1 cellular context compared by ENCODE assay signal in the genomic region with DNA sequence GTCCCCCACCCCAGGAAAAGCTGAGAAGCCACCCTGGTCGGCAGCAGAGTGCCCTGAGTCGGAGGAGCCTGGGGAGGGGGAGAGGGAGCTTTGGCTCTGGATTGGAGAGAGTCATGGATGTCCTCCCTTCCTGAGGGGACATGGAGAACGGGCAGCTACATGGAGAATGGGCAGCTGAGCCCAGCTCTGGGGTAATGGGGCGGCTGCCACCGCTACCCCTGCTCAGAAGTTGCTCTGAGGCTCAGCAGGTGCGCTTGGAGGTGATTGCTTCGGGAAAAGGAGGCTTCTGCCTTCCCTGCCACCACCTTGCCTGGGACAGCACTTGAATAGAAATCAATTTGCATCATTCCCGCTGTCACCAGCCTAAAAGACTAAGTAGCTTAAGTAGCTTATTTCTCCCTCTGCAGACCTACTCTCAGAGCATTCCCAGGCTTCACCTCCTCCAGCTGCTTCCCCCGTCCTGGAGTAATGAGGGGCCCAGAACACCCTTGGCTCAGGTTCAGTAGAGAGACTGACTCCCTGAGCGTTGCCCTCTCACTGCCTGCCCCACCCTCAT.
TF ChIP-seq lines count a peak whose summit lies in the region.

No MANE protein-coding gene starts in this region.

TF ChIP-seq in WTC11, 78 proteins besides CTCF, POLR2A, EP300 and RAD21 (continued from another document):
- TF ChIP-seq, protein P1, sequence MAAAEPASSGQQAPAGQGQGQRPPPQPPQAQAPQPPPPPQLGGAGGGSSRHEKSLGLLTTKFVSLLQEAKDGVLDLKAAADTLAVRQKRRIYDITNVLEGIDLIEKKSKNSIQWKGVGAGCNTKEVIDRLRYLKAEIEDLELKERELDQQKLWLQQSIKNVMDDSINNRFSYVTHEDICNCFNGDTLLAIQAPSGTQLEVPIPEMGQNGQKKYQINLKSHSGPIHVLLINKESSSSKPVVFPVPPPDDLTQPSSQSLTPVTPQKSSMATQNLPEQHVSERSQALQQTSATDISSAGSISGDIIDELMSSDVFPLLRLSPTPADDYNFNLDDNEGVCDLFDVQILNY (CRISPR knock-in tag; IDR thresholded peaks at IDR 0.05) = no peak
- TF ChIP-seq MXD4 (CRISPR knock-in tag; IDR thresholded peaks at IDR 0.05; ENCODE audit: borderline replicate concordance) = no peak
- no peak for TF ChIP-seq CREB1 (CRISPR knock-in tag; IDR thresholded peaks at IDR 0.05)
- no peak for TF ChIP-seq MYBL2 (CRISPR knock-in tag; IDR thresholded peaks at IDR 0.05)
- no peak for TF ChIP-seq SOX15 (CRISPR knock-in tag; IDR thresholded peaks at IDR 0.05)
